Comparison of ENCODE assay signal across 9 cellular contexts in the genomic region with DNA sequence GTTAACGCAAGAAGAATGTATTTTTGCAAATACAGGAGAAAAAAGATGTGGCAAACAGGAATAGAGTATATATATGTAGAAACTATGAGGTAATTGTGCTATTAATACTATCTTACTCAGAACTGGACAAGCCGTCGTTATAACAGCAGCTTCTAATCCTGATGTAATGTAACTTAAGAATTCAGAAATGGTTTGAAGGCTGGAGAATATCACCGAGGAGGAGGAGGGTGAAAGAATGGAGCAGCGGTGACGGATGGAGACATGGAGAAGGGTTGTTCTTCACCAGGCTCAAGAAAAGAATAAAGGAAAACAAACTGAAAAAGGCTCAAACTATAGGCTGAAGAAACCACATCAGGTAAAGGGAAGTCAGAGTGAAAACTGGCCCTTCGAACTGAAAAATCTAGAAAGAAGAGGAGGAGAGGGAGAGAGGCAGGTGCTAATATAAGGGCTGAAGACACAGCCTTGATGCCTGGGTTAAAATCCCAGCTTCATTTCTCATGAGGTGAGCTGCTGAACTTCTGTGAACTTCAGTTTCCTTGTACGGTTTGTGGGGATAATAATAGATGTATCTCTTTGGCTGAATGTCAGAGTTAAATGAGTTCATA. TPM values are rescaled to one million over a fixed set of nuclear protein-coding genes. Genes with fewer than 3 reads are reported as not detected.
DNase-seq lines count a peak whose midpoint lies in the region; ATAC-seq and TF ChIP-seq lines count a peak whose summit lies in the region.
"Had no signal": no experiment of that assay in that cellular context is flagged by ENCODE, and none has a peak within 500 bp of the region (broad histone marks: within the 10 kb centered on the region; RNA-seq: fewer than 3 reads in every experiment).

No MANE protein-coding gene starts in this region.

- H3K4me3 Mint-ChIP-seq in T-helper 17 cell: no peak overlapping the region
- no peak overlapping the region for H3K4me3 Mint-ChIP-seq in activated CD8-positive, alpha-beta memory T cell treated with anti-CD3 and anti-CD28 coated beads, Interleukin-2, amount 10 ng/mL, durations not matched to agents 7 days and 5 days

- peaks cover 3% of the 10 kb centered on the region for H3K9me3 Mint-ChIP-seq in activated CD8-positive, alpha-beta memory T cell treated with anti-CD3 and anti-CD28 coated beads, Interleukin-2, amount 10 ng/mL, durations not matched to agents 7 days and 5 days (ENCODE audit: low read depth)

- no TSS peak for BruUV-seq in OCI-LY7 (replicated peaks; lab: Mats Ljungman, UMichigan)

- H3K4me2 ChIP-seq in OCI-LY7 (ENCODE audit: low read length): no peak overlapping the region
- H3K4me2 ChIP-seq: KMS-11 had no signal

- H2AFZ ChIP-seq in OCI-LY7 (ENCODE audit: low read length): no peak overlapping the region

- TF ChIP-seq CTCF in fibroblast of villous mesenchyme (IDR thresholded peaks at IDR 0.05; ENCODE audit: insufficient read depth, low read depth, low read length) (no peak), OCI-LY7 (conservative IDR thresholded peaks at IDR 0.05; ENCODE audit: low read length) (no peak)

- H3K9me2 ChIP-seq in OCI-LY7 (ENCODE audit: insufficient read depth, low read length): no peaks in the 10 kb centered on the region

- CTCF ChIA-PET in activated CD8-positive, alpha-beta memory T cell treated with anti-CD3 and anti-CD28 coated beads, Interleukin-2, amount 10 ng/mL, durations not matched to agents 7 days and 5 days (lab: Charles Lee): no interaction called here
- CTCF ChIA-PET in OCI-LY7 (lab: Charles Lee; ENCODE audit: unreplicated experiment): interaction anchor here (1.2 kb wide), 1 partner anchor 114 kb away, joined by 3 read pairs; no protein-coding TSS in a partner anchor

- ATAC-seq in GM21390 (IDR thresholded peaks at IDR 0.05; ENCODE audit: unreplicated experiment): peak; percentile 61
- ATAC-seq in HG03520 (IDR thresholded peaks at IDR 0.05; ENCODE audit: unreplicated experiment): peak; percentile 73
- no peak for ATAC-seq in T-helper 17 cell
- no peak for ATAC-seq in activated CD8-positive, alpha-beta memory T cell treated with anti-CD3 and anti-CD28 coated beads, Interleukin-2, amount 10 ng/mL, durations not matched to agents 7 days and 5 days

- no peak overlapping the region for H3K27ac Mint-ChIP-seq in T-helper 17 cell
- H3K27ac Mint-ChIP-seq in activated CD8-positive, alpha-beta memory T cell treated with anti-CD3 and anti-CD28 coated beads, Interleukin-2, amount 10 ng/mL, durations not matched to agents 7 days and 5 days: no peak overlapping the region

- no peak overlapping the region for H3K4me3 ChIP-seq in fibroblast of villous mesenchyme (ENCODE audit: low read depth, low read length)
- H3K4me3 ChIP-seq in OCI-LY7 (ENCODE audit: low read depth, low read length, poor library complexity, severe bottlenecking): no peak overlapping the region

- peaks cover 22% of the 10 kb centered on the region for H3K27me3 Mint-ChIP-seq in T-helper 17 cell
- H3K27me3 Mint-ChIP-seq in activated CD8-positive, alpha-beta memory T cell treated with anti-CD3 and anti-CD28 coated beads, Interleukin-2, amount 10 ng/mL, durations not matched to agents 7 days and 5 days: peaks cover 12% of the 10 kb centered on the region

- H3K36me3 Mint-ChIP-seq in T-helper 17 cell (ENCODE audit: low read depth): no peaks in the 10 kb centered on the region
- H3K36me3 Mint-ChIP-seq in activated CD8-positive, alpha-beta memory T cell treated with anti-CD3 and anti-CD28 coated beads, Interleukin-2, amount 10 ng/mL, durations not matched to agents 7 days and 5 days: no peaks in the 10 kb centered on the region

- intact Hi-C loops in OCI-LY7 (cut with micrococcal nuclease; ENCODE audit: unreplicated experiment): no loop called here

- peaks cover 19% of the 10 kb centered on the region for H3K36me3 ChIP-seq in OCI-LY7 (ENCODE audit: insufficient read depth, low read length)

- no peaks in the 10 kb centered on the region for H3K9me3 ChIP-seq in T-helper 17 cell (ENCODE audit: control insufficient read depth, low read length, poor library complexity, severe bottlenecking)
- 0 out of 2 replicates have a peak, but pooled peaks cover 6% of the 10 kb centered on the region for H3K9me3 ChIP-seq in OCI-LY7 (ENCODE audit: low read length)

- H3K79me2 ChIP-seq in OCI-LY7 (ENCODE audit: insufficient read depth, low read depth, low read length): peaks cover 37% of the 10 kb centered on the region; the same call in 1 of the 2 replicates

- no peak overlapping the region for H3K27ac ChIP-seq in OCI-LY7 (ENCODE audit: low read depth, low read length, poor library complexity, severe bottlenecking)
- H3K27ac ChIP-seq: KMS-11 had no signal

- peaks cover 10% of the 10 kb centered on the region for H3K4me1 ChIP-seq in OCI-LY7 (ENCODE audit: insufficient read depth, low read length, poor library complexity, severe bottlenecking)

- 0 out of 2 replicates have a peak, but pooled peaks cover 7% of the 10 kb centered on the region for H4K20me1 ChIP-seq in OCI-LY7 (ENCODE audit: insufficient read depth, low read length)

- POLR2A ChIA-PET in OCI-LY7 (lab: Charles Lee): interaction anchor here (0.7 to 2.5 kb wide), 11 partner anchors 10 to 128 kb away, joined by 3 to 11 read pairs (median 4); no protein-coding TSS in a partner anchor

- DNase-seq in EH (ENCODE audit: low read depth) (peak; percentile 54), fibroblast of villous mesenchyme (ENCODE audit: low read depth) (peak; percentile 52), T-helper 17 cell (no peak), kidney tubule cell (ENCODE audit: low spot score) (no peak), OCI-LY7 (ENCODE audit: low spot score) (no peak)
- DNase-seq in activated CD8-positive, alpha-beta memory T cell treated with anti-CD3 and anti-CD28 coated beads, Interleukin-2, amount 10 ng/mL, durations not matched to agents 7 days and 5 days: no peak

- no peaks in the 10 kb centered on the region for H3K4me1 Mint-ChIP-seq in T-helper 17 cell
- no peaks in the 10 kb centered on the region for H3K4me1 Mint-ChIP-seq in activated CD8-positive, alpha-beta memory T cell treated with anti-CD3 and anti-CD28 coated beads, Interleukin-2, amount 10 ng/mL, durations not matched to agents 7 days and 5 days

RNA-seq across cellular contexts. Expression of gene GOLIM4, which starts 44.0 kb away (rescaled TPM):
- total RNA-seq in fibroblast of villous mesenchyme (44.8 and 49.2 TPM in 2 replicates), T-helper 17 cell (1 to 10 TPM; 1.0 to 1.5 TPM), OCI-LY7 (2022) (42.8 and 46.6 TPM in 2 replicates)
- total RNA-seq in activated CD8-positive, alpha-beta memory T cell treated with anti-CD3 and anti-CD28 coated beads, Interleukin-2, amount 10 ng/mL, durations not matched to agents 7 days and 5 days: 10 to 100 TPM in 1 of 2 experiments, 1 to 10 TPM in 1; 6.4 to 19.2 TPM
- total RNA-seq in OCI-LY7 (2014; rRNA removed; shearing (Covaris generic)): 31.2 and 42.6 TPM in 2 replicates

Comparison
In these comparisons a context has a peak if more than half of its experiments do, and no peak if none do; other contexts are left out.
1. DNase-seq: peak in EH (single experiment) and fibroblast of villous mesenchyme (single experiment); none in T-helper 17 cell (0 of 3), activated CD8-positive, alpha-beta memory T cell treated with anti-CD3 and anti-CD28 coated beads, Interleukin-2, amount 10 ng/mL, durations not matched to agents 7 days and 5 days (single experiment), kidney tubule cell (single experiment) and OCI-LY7 (single experiment).
2. ATAC-seq: peak in GM21390 (single experiment) and HG03520 (single experiment); none in T-helper 17 cell (single experiment) and activated CD8-positive, alpha-beta memory T cell treated with anti-CD3 and anti-CD28 coated beads, Interleukin-2, amount 10 ng/mL, durations not matched to agents 7 days and 5 days (single experiment).